ENCODE assay signal across 8 cellular contexts in genomic region chr4:25861422-25861926, GRCh38. TPM values are rescaled to one million over a fixed set of nuclear protein-coding genes. Genes with fewer than 3 reads are reported as not detected.
DNase-seq lines count a peak whose midpoint lies in the region; ATAC-seq lines count a peak whose summit lies in the region.

No MANE protein-coding gene starts in this region.

- peak overlapping the region; percentile 83 for H3K4me2 ChIP-seq in neuronal stem cell (ENCODE audit: insufficient read depth, low read length, poor library complexity, severe bottlenecking)

- H3K36me3 ChIP-seq in NT2/D1 (ENCODE audit: insufficient read depth, insufficient read length, low read length) (no peaks in the 10 kb centered on the region), neuronal stem cell (replicated peaks in 1 of 2; ENCODE audit: control insufficient read depth in 2 of 2, insufficient read depth in 2 of 2, low read length in 2 of 2) (no peaks in the 10 kb centered on the region)
- no peaks in the 10 kb centered on the region for H3K36me3 ChIP-seq in effector memory CD4-positive, alpha-beta T cell (ENCODE audit: control insufficient read depth, insufficient read depth, low read length)

- DNase-seq in EH (ENCODE audit: low read depth) (peak; percentile 58), NT2/D1 (ENCODE audit: low read depth, low spot score) (no peak), neuronal stem cell (ENCODE audit: low spot score) (no peak), SHP77 treated with DMSO at 0.1 percent for 48 hours (lab: John Stamatoyannopoulos, UW) (no peak)
- DNase-seq in effector memory CD4-positive, alpha-beta T cell: no peak

- no peak overlapping the region for H2BK120ac ChIP-seq in neuronal stem cell (ENCODE audit: low read depth, low read length)

- H2AFZ ChIP-seq in neuronal stem cell (ENCODE audit: low read length): peak overlapping the region; percentile 86

- H2BK12ac ChIP-seq in neuronal stem cell (ENCODE audit: low read length): no peak overlapping the region

- H4K8ac ChIP-seq in neuronal stem cell (ENCODE audit: low read depth, low read length): no peak overlapping the region

- no peaks in the 10 kb centered on the region for H3K9me3 ChIP-seq in NT2/D1 (ENCODE audit: insufficient read depth, low read length)
- H3K9me3 ChIP-seq in effector memory CD4-positive, alpha-beta T cell (ENCODE audit: control insufficient read depth, low read length): no peaks in the 10 kb centered on the region
- no peaks in the 10 kb centered on the region for H3K9me3 ChIP-seq in neuronal stem cell (replicated peaks in 1 of 2; ENCODE audit: control insufficient read depth in 2 of 2, insufficient read depth in 1 of 2, low read depth in 1 of 2, low read length in 2 of 2)

- no CpG with 5 or more reads among the region's 4 CpGs for whole genome bisulfite sequencing in neuronal stem cell (ENCODE audit: extremely low coverage in 2 of 2, insufficient read length in 2 of 2, insufficient replicate concordance in 1 of 2), 2 donors

- H3K27me3 ChIP-seq in NT2/D1 (ENCODE audit: insufficient read depth, insufficient read length) (peaks cover 44% of the 10 kb centered on the region), neuronal stem cell (ENCODE audit: control insufficient read depth in 3 of 3, insufficient read depth in 3 of 3, low read depth in 1 of 3, low read length in 3 of 3) (peaks cover 0 to 52% (median 11%) of the 10 kb centered on the region in 3 experiments)
- no peaks in the 10 kb centered on the region for H3K27me3 ChIP-seq in effector memory CD4-positive, alpha-beta T cell (replicated peaks; ENCODE audit: control insufficient read depth, insufficient read depth, low read length, poor library complexity, severe bottlenecking)

- H3K4me3 ChIP-seq in NT2/D1 (ENCODE audit: insufficient read length, low read depth) (peak overlapping the region; percentile 63), neuronal stem cell (ENCODE audit: low read length in 2 of 2) (peak overlapping the region in 1 of 2 donors; percentile 44)
- peak overlapping the region; percentile 84 for H3K4me3 ChIP-seq in effector memory CD4-positive, alpha-beta T cell (ENCODE audit: insufficient read depth, low read depth, low read length, poor library complexity, severe bottlenecking)

- no peak overlapping the region for H2AK5ac ChIP-seq in neuronal stem cell (ENCODE audit: low read depth, low read length)

- H2BK15ac ChIP-seq in neuronal stem cell (ENCODE audit: low read length): no peak overlapping the region

- H3K23ac ChIP-seq in neuronal stem cell (ENCODE audit: low read depth, low read length, poor library complexity): no peak overlapping the region

- ATAC-seq in HG03095 (IDR thresholded peaks at IDR 0.05; ENCODE audit: unreplicated experiment) (no peak), GM19455 (IDR thresholded peaks at IDR 0.05; ENCODE audit: unreplicated experiment) (no peak), GM21360 (IDR thresholded peaks at IDR 0.05; ENCODE audit: unreplicated experiment) (no peak)

- H4K91ac ChIP-seq in neuronal stem cell (ENCODE audit: low read depth, low read length, poor library complexity): no peak overlapping the region

- no peak overlapping the region for H3K18ac ChIP-seq in neuronal stem cell (ENCODE audit: low read length)

- H3K27ac ChIP-seq in effector memory CD4-positive, alpha-beta T cell (ENCODE audit: insufficient read depth, low read length, poor library complexity, severe bottlenecking): peak overlapping the region; percentile 79
- no peak overlapping the region for H3K27ac ChIP-seq in neuronal stem cell (replicated peaks; ENCODE audit: low read length)

- H3K79me1 ChIP-seq in neuronal stem cell (ENCODE audit: low read depth, low read length): peaks cover 2% of the 10 kb centered on the region

- no peak overlapping the region for H2BK5ac ChIP-seq in neuronal stem cell (ENCODE audit: low read length)

- H3K4ac ChIP-seq in neuronal stem cell (ENCODE audit: low read length): no peak overlapping the region

- no peak overlapping the region for H3K14ac ChIP-seq in neuronal stem cell (ENCODE audit: low read length)

- H3K4me1 ChIP-seq in NT2/D1 (ENCODE audit: insufficient read depth, insufficient read length) (no peaks in the 10 kb centered on the region), neuronal stem cell (ENCODE audit: control insufficient read depth in 2 of 2, insufficient read depth in 1 of 2, low read depth in 1 of 2, low read length in 2 of 2) (peaks cover 9 to 16% of the 10 kb centered on the region in 2 donors)
- peaks cover 33% of the 10 kb centered on the region for H3K4me1 ChIP-seq in effector memory CD4-positive, alpha-beta T cell (ENCODE audit: control insufficient read depth, insufficient read depth, low read length, poor library complexity, severe bottlenecking)

- H3K9ac ChIP-seq in NT2/D1 (ENCODE audit: insufficient read length, low read depth) (peak overlapping the region; percentile 73), neuronal stem cell (ENCODE audit: low read depth, low read length, poor library complexity) (no peak overlapping the region)

RNA-seq across cellular contexts. Expression of gene SEL1L3, which starts 1.3 kb away (rescaled TPM):
- polyA plus RNA-seq in neuronal stem cell (2013, experiment 1 of 2): 37.6 TPM
- polyA plus RNA-seq in neuronal stem cell (2013, experiment 2 of 2): 34.7 TPM

RNA-seq across cellular contexts. Expression of gene SMIM20, which starts 52.5 kb away (rescaled TPM):
- 56.0 TPM for polyA plus RNA-seq in neuronal stem cell (2013, experiment 1 of 2)
- 57.7 TPM for polyA plus RNA-seq in neuronal stem cell (2013, experiment 2 of 2)
